In the genomic region with DNA sequence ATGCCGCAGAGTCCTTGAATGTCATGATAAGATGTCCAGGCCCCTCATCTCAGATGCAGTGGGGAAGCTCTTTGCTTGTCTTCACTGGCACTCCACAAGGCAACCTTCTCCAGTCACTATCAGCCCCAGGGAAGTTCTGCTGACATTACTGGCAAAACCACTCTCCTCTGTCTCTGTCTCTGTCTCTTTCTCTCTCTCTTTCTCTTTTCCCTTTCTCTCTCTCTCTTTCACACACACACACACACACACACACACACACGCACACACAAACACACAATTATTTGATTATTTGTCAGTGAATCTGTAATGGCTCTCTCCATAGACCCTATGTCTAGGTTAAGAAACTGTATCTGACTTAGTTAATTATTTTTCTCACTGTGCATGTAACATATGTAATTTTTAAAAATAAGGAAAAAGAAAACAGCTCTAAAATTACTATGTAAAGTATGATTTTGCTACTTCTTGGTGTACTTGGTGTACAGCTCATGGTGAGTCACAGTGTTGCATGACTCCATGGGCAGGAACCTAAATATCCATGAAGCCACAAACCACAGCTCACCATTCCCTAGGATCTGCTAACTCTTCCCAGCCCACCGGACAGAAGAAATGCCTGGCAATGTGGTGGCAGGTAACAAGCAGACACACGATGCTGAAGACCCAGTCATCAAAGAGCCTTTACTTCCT, we compare ENCODE assay signal across 13 cellular contexts.
DNase-seq lines count a peak whose midpoint lies in the region; ATAC-seq and TF ChIP-seq lines count a peak whose summit lies in the region.
"Had no signal": no experiment of that assay in that cellular context is flagged by ENCODE, and none has a peak within 500 bp of the region (broad histone marks: within the 10 kb centered on the region; RNA-seq: fewer than 3 reads in every experiment).

No MANE protein-coding gene starts in this region.

- no peaks in the 10 kb centered on the region for H3K9me3 ChIP-seq in WERI-Rb-1 (ENCODE audit: severe bottlenecking)
- H3K9me3 ChIP-seq: neutrophil, suprapubic skin had no signal

- H3K9me3 Mint-ChIP-seq in Calu3 (ENCODE audit: low read depth, unreplicated experiment), result no peaks in the 10 kb centered on the region
- H3K9me3 Mint-ChIP-seq: T-helper 2 cell treated with Interferon-gamma antibody and Interleukin-4, amounts not matched to agents 5 μg/mL and 100 μg/mL, for 36 hours had no signal

- H3K4me3 ChIP-seq in WERI-Rb-1 (ENCODE audit: low read depth, low read length), result no peak overlapping the region
- H3K4me3 ChIP-seq: suprapubic skin had no signal

- H3K27ac ChIP-seq in cingulate gyrus (ENCODE audit: low read depth, low read length) (peak overlapping the region; percentile 0), WERI-Rb-1 (no peak overlapping the region)
- H3K27ac ChIP-seq: neutrophil, suprapubic skin had no signal

- H3K4me1 Mint-ChIP-seq in Calu3 (ENCODE audit: low read depth, unreplicated experiment), result peaks cover 9% of the 10 kb centered on the region

- H3K4me3 Mint-ChIP-seq in Calu3 (ENCODE audit: low read depth, unreplicated experiment), result no peak overlapping the region
- H3K4me3 Mint-ChIP-seq: T-helper 2 cell treated with Interferon-gamma antibody and Interleukin-4, amounts not matched to agents 5 μg/mL and 100 μg/mL, for 36 hours had no signal

- intact Hi-C loops in Calu3 (cut with micrococcal nuclease; ENCODE audit: unreplicated experiment), result no loop called here

- H3K36me3 ChIP-seq in WERI-Rb-1, result no peaks in the 10 kb centered on the region
- H3K36me3 ChIP-seq: neutrophil, suprapubic skin had no signal

- CTCF ChIA-PET in Calu3 (lab: Charles Lee), result no interaction called here

- ATAC-seq in HG02938 (IDR thresholded peaks at IDR 0.05; ENCODE audit: unreplicated experiment), result no peak
- ATAC-seq: esophagus mucosa had no signal

- H3K36me3 Mint-ChIP-seq in Calu3 (ENCODE audit: insufficient read depth, unreplicated experiment), result no peaks in the 10 kb centered on the region

- TF ChIP-seq CTCF in Calu3 (IDR thresholded peaks at IDR 0.05; ENCODE audit: unreplicated experiment) (no peak), WERI-Rb-1 (IDR thresholded peaks at IDR 0.05; ENCODE audit: low read depth, low read length) (no peak)

- BruUV-seq in Calu3 (replicated peaks; lab: Mats Ljungman, UMichigan), result no TSS peak

- no peaks in the 10 kb centered on the region for H3K27me3 ChIP-seq in WERI-Rb-1 (ENCODE audit: insufficient read depth, low read depth, severe bottlenecking)
- H3K27me3 ChIP-seq: neutrophil, suprapubic skin had no signal

- no peak for TF ChIP-seq POLR2A in erythroblast (IDR thresholded peaks at IDR 0.05; ENCODE audit: low read length)

- DNase-seq in Calu3 (peak; percentile 20), NCI-H460 (ENCODE audit: extremely low read depth, low read depth) (peak; percentile 29), non-pigmented ciliary epithelial cell (ENCODE audit: low read depth) (peak; percentile 85), WERI-Rb-1 (no peak), erythroblast (lab: John Stamatoyannopoulos, UW) (no peak)
- no peak for DNase-seq in stimulated activated CD4-positive, alpha-beta T cell treated with anti-CD3 and anti-CD28 coated beads, Interleukin-2, amount 100 ng/mL, for 48 hours
- DNase-seq: NCI-H1694 treated with DMSO at 0.1 percent for 48 hours had no signal

- H3K27ac Mint-ChIP-seq in Calu3 (ENCODE audit: unreplicated experiment), result no peak overlapping the region
- H3K27ac Mint-ChIP-seq: T-helper 2 cell treated with Interferon-gamma antibody and Interleukin-4, amounts not matched to agents 5 μg/mL and 100 μg/mL, for 36 hours had no signal

- no peaks in the 10 kb centered on the region for H3K27me3 Mint-ChIP-seq in Calu3 (ENCODE audit: unreplicated experiment)

Comparison
In these comparisons a context has a peak if more than half of its experiments do, and no peak if none do; other contexts are left out.
1. DNase-seq: peak in Calu3 (single experiment), NCI-H460 (single experiment) and non-pigmented ciliary epithelial cell (single experiment); none in WERI-Rb-1 (single experiment), erythroblast (0 of 2) and stimulated activated CD4-positive, alpha-beta T cell treated with anti-CD3 and anti-CD28 coated beads, Interleukin-2, amount 100 ng/mL, for 48 hours (0 of 2).